In the genomic region with DNA sequence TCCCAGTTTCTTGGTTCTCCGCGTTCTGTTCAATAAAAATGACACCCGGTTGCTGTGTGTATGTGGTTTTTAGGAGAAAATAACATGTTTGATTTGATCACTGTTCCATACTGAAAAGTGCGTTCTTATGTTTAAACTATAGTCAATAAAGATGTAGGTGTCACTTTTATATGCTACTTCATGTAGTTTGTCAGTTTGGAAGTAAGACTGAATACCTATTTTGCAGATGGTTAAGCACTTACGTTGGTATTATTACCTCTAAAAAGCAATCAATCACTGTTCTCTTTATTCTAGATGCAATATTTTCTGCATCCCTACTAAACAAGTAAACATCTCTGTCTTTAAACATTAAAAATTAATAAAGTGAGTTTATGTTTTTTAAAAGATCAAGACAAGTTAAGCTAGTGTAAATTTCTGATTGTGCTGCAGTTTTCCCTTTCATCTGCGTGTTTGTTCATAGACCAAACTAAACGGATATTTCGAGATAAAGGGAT, we compare ENCODE assay signal across 8 cellular contexts. TPM values are rescaled to one million over a fixed set of nuclear protein-coding genes. Genes with fewer than 3 reads are reported as not detected.
DNase-seq lines count a peak whose midpoint lies in the region; ATAC-seq and TF ChIP-seq lines count a peak whose summit lies in the region.

No MANE protein-coding gene starts in this region.

- H3K27ac ChIP-seq in stomach (peak overlapping the region; percentile 72 to 97 (median 92)), caudate nucleus (ENCODE audit: low read depth, low read length) (no peak overlapping the region)

- TF ChIP-seq EP300 in stomach (IDR thresholded peaks at IDR 0.05), result no peak

- H3K27me3 Mint-ChIP-seq in activated CD4-positive, alpha-beta T cell treated with anti-CD3 and anti-CD28 coated beads for 36 hours, result no peaks in the 10 kb centered on the region
- no peaks in the 10 kb centered on the region for H3K27me3 Mint-ChIP-seq in activated B cell treated with CpG ODN at 0.5 μM for 24 hours

- peak overlapping the region; percentile 94 for H3K4me3 Mint-ChIP-seq in activated CD4-positive, alpha-beta T cell treated with anti-CD3 and anti-CD28 coated beads for 36 hours
- peak overlapping the region; percentile 96 for H3K4me3 Mint-ChIP-seq in activated B cell treated with CpG ODN at 0.5 μM for 24 hours

- no peak for ATAC-seq in activated CD4-positive, alpha-beta T cell treated with anti-CD3 and anti-CD28 coated beads for 36 hours
- ATAC-seq in activated B cell treated with CpG ODN at 0.5 μM for 24 hours (ENCODE audit: low read depth) (no peak), GM21723 (IDR thresholded peaks at IDR 0.05; ENCODE audit: unreplicated experiment) (no peak)

- CTCF ChIA-PET in activated CD4-positive, alpha-beta T cell treated with anti-CD3 and anti-CD28 coated beads for 36 hours (lab: Charles Lee), result interaction anchor here (0.6 to 1.5 kb wide), 4 partner anchors 9 to 908 kb away, joined by 3 to 6 read pairs (median 4); a partner anchor contains a TSS
- CTCF ChIA-PET in activated B cell treated with CpG ODN at 0.5 μM for 24 hours (lab: Charles Lee), result no interaction called here

- H3K27ac Mint-ChIP-seq in activated CD4-positive, alpha-beta T cell treated with anti-CD3 and anti-CD28 coated beads for 36 hours, result peak overlapping the region; percentile 97
- H3K27ac Mint-ChIP-seq in activated B cell treated with CpG ODN at 0.5 μM for 24 hours, result peak overlapping the region; percentile 99

- no peak for TF ChIP-seq CTCF in activated B cell treated with CpG ODN at 0.5 μM for 24 hours (IDR thresholded peaks at IDR 0.05)
- no peak for TF ChIP-seq CTCF in stomach (IDR thresholded peaks at IDR 0.05)

- WGBS in stomach, 5 donors, result 1 to 2% (median 1%) methylated on average over 8 of the region's 8 CpGs

- no peak for DNase-seq in activated CD4-positive, alpha-beta T cell treated with anti-CD3 and anti-CD28 coated beads for 36 hours
- DNase-seq in activated CD4-positive, alpha-beta T cell treated with anti-CD3 and anti-CD28 coated beads for 48 hours, result no peak
- DNase-seq in activated B cell treated with CpG ODN at 0.5 μM for 24 hours (no peak), stomach (no peak), NCI-H526 (lab: John Stamatoyannopoulos, UW) (no peak), caudate nucleus (lab: John Stamatoyannopoulos, UW) (no peak)

- H3K4me3 ChIP-seq in iPS-15b (ENCODE audit: low read depth, low read length), result peak overlapping the region; percentile 61
- peak overlapping the region; percentile 63 to 90 (median 82) for H3K4me3 ChIP-seq in stomach

- TF ChIP-seq POLR2A in stomach (IDR thresholded peaks at IDR 0.05), result no peak

- H3K27me3 ChIP-seq in iPS-15b (ENCODE audit: control insufficient read depth, insufficient read depth, low read length) (no peaks in the 10 kb centered on the region), stomach (no peaks in the 10 kb centered on the region)

- H3K4me1 ChIP-seq in iPS-15b (ENCODE audit: control insufficient read depth, insufficient read depth, low read length) (no peaks in the 10 kb centered on the region), stomach (peaks cover 15 to 37% (median 18%) of the 10 kb centered on the region in 4 donors)

- no peaks in the 10 kb centered on the region for H3K9me3 Mint-ChIP-seq in activated CD4-positive, alpha-beta T cell treated with anti-CD3 and anti-CD28 coated beads for 36 hours (ENCODE audit: low read depth)
- no peaks in the 10 kb centered on the region for H3K9me3 Mint-ChIP-seq in activated B cell treated with CpG ODN at 0.5 μM for 24 hours

- H3K4me1 Mint-ChIP-seq in activated CD4-positive, alpha-beta T cell treated with anti-CD3 and anti-CD28 coated beads for 36 hours, result peaks cover 37% of the 10 kb centered on the region
- peaks cover 36% of the 10 kb centered on the region for H3K4me1 Mint-ChIP-seq in activated B cell treated with CpG ODN at 0.5 μM for 24 hours

- POLR2A ChIA-PET in activated CD4-positive, alpha-beta T cell treated with anti-CD3 and anti-CD28 coated beads for 36 hours (lab: Charles Lee), result no interaction called here
- POLR2A ChIA-PET in activated B cell treated with CpG ODN at 0.5 μM for 24 hours (lab: Charles Lee), result interaction anchor here (1.7 kb wide), 1 partner anchor 96 kb away, joined by 5 read pairs; a partner anchor contains a TSS

- intact Hi-C loops in activated CD4-positive, alpha-beta T cell treated with anti-CD3 and anti-CD28 coated beads for 36 hours (cut with DNase I, micrococcal nuclease), result loop anchor here (2.0 to 10.0 kb wide), 10 partner anchors 76 to 1399 kb away; a partner anchor contains a TSS
- intact Hi-C loops in activated B cell treated with CpG ODN at 0.5 μM for 24 hours (cut with micrococcal nuclease) (loop anchor here (2.0 to 5.0 kb wide), 4 partner anchors 105 to 1109 kb away; a partner anchor contains a TSS), stomach (cut with DNase I; ENCODE audit: low total_unique reads) (no loop called here)

- H3K36me3 ChIP-seq in iPS-15b (ENCODE audit: control insufficient read depth, insufficient read depth, low read length) (no peaks in the 10 kb centered on the region), stomach (no peaks in the 10 kb centered on the region)

- H3K9me3 ChIP-seq in iPS-15b (ENCODE audit: control insufficient read depth, insufficient read depth, low read length), result no peaks in the 10 kb centered on the region
- no peaks in the 10 kb centered on the region for H3K9me3 ChIP-seq in stomach

- H3K9ac ChIP-seq in iPS-15b (ENCODE audit: low read depth, low read length), result peak overlapping the region; percentile 5

- peaks cover 18% of the 10 kb centered on the region for H3K36me3 Mint-ChIP-seq in activated CD4-positive, alpha-beta T cell treated with anti-CD3 and anti-CD28 coated beads for 36 hours (ENCODE audit: low read depth)
- H3K36me3 Mint-ChIP-seq in activated B cell treated with CpG ODN at 0.5 μM for 24 hours (ENCODE audit: low read depth), result peaks cover 5% of the 10 kb centered on the region

RNA-seq across cellular contexts. Expression of a gene that starts 0.7 kb away (rescaled TPM):
- total RNA-seq in activated CD4-positive, alpha-beta T cell treated with anti-CD3 and anti-CD28 coated beads for 36 hours, result 10 to 100 TPM; 59.1 to 59.3 TPM
- total RNA-seq in activated B cell treated with CpG ODN at 0.5 μM for 24 hours (2.2 and 2.5 TPM in 2 replicates), stomach (1 to 10 TPM; 1.2 to 8.3 (median 2.9) TPM)
- 1 to 10 TPM; 1.1 to 4.6 (median 2.1) TPM for polyA plus RNA-seq in stomach

RNA-seq across cellular contexts. Expression of a gene that starts 19.7 kb away (rescaled TPM):
- total RNA-seq in activated CD4-positive, alpha-beta T cell treated with anti-CD3 and anti-CD28 coated beads for 36 hours, result 10 to 100 TPM; 30.8 to 35.5 TPM
- 37.7 and 39.2 TPM in 2 replicates for total RNA-seq in activated B cell treated with CpG ODN at 0.5 μM for 24 hours
- 10 to 100 TPM in 4 of 5 donors, 1 to 10 TPM in 1; 9.3 to 62.4 (median 29.0) TPM for total RNA-seq in stomach
- 1 to 10 TPM; 6.9 to 8.6 (median 7.5) TPM for polyA plus RNA-seq in stomach

Comparison
In these comparisons a context has a peak if more than half of its experiments do, and no peak if none do; other contexts are left out.
1. RNA of a gene that starts 0.7 kb away (total RNA-seq): 59.1 to 59.3 TPM in activated CD4-positive, alpha-beta T cell treated with anti-CD3 and anti-CD28 coated beads for 36 hours; 1.2 to 8.3 TPM in stomach and 2.2 to 2.5 TPM in activated B cell treated with CpG ODN at 0.5 μM for 24 hours; every median in the first group is over 4 times any median in the second.